23 cellular contexts compared by ENCODE assay signal in genomic region chr3:130975251-130975650, GRCh38. TPM values are rescaled to one million over a fixed set of nuclear protein-coding genes. Genes with fewer than 3 reads are reported as not detected.
DNase-seq lines count a peak whose midpoint lies in the region; ATAC-seq and TF ChIP-seq lines count a peak whose summit lies in the region.
"Had no signal": no experiment of that assay in that cellular context is flagged by ENCODE, and none has a peak within 500 bp of the region (broad histone marks: within the 10 kb centered on the region; RNA-seq: fewer than 3 reads in every experiment).

No MANE protein-coding gene starts in this region.

- DNase-seq in GM23338 (ENCODE audit: low spot score), result no peak
- DNase-seq in epithelial cell of esophagus (ENCODE audit: low read depth), result peak; percentile 96
- DNase-seq in nephron progenitor cell, result no peak
- no peak for DNase-seq in adrenal gland
- no peak for DNase-seq in germinal center (ENCODE audit: low spot score)
- DNase-seq: Calu3; CD8-positive, alpha-beta T cell; IMR-90; Karpas-422; MG63; NCI-H1048; NCI-H1436; NCI-H2029; NCI-H2171; NCI-H446 treated with DMSO at 0.1 percent for 48 hours; NCI-H69; Peyer's patch; SHP77 had no signal

- H3K36me3 ChIP-seq in GM23338 (ENCODE audit: insufficient read depth), result no peaks in the 10 kb centered on the region
- peaks cover 69% of the 10 kb centered on the region for H3K36me3 ChIP-seq in HUES64 (ENCODE audit: insufficient read depth, low read length)
- no peaks in the 10 kb centered on the region for H3K36me3 ChIP-seq in adrenal gland (replicated peaks in 1 of 2)

- peaks cover 30% of the 10 kb centered on the region for H3K36me3 Mint-ChIP-seq in GM23338 (ENCODE audit: low read depth)
- H3K36me3 Mint-ChIP-seq in nephron progenitor cell (ENCODE audit: low read depth), result peaks cover 38% of the 10 kb centered on the region

- no peak overlapping the region for H3K4me3 Mint-ChIP-seq in GM23338
- H3K4me3 Mint-ChIP-seq in nephron progenitor cell, result no peak overlapping the region
- H3K4me3 Mint-ChIP-seq: CD8-positive, alpha-beta T cell had no signal

- H3K9ac ChIP-seq in HUES64 (ENCODE audit: low read depth, low read length), result no peak overlapping the region
- H3K9ac ChIP-seq: BLaER1 treated with 17β-estradiol and CSF1 and Interleukin-3, amounts not matched to agents 10 nM and 100 nM had no signal

- H3K9me2 ChIP-seq in GM23338 (ENCODE audit: insufficient read depth), result no peaks in the 10 kb centered on the region

- TF ChIP-seq CTCF in GM23338 (conservative IDR thresholded peaks at IDR 0.05; ENCODE audit: low read depth in 2 of 2), result no peak
- TF ChIP-seq CTCF in epithelial cell of esophagus (IDR thresholded peaks at IDR 0.05; ENCODE audit: insufficient read depth, low read depth, low read length, missing control alignments), result no peak
- TF ChIP-seq CTCF in nephron progenitor cell (IDR thresholded peaks at IDR 0.05), result no peak
- TF ChIP-seq CTCF in adrenal gland (IDR thresholded peaks at IDR 0.05), result no peak

- intact Hi-C loops in adrenal gland (cut with DNase I), result no loop called here

- H3K9me3 ChIP-seq in HUES64 (ENCODE audit: insufficient read depth, low read depth, low read length) (no peaks in the 10 kb centered on the region), adrenal gland (replicated peaks in 1 of 3) (no peaks in the 10 kb centered on the region)
- H3K9me3 ChIP-seq: MG63, Peyer's patch had no signal

- H3K4me3 ChIP-seq in GM23338 (no peak overlapping the region), HUES64 (ENCODE audit: low read length) (no peak overlapping the region), epithelial cell of esophagus (ENCODE audit: low read length) (no peak overlapping the region), adrenal gland (no peak overlapping the region)
- H3K4me3 ChIP-seq: BLaER1 treated with 17β-estradiol and CSF1 and Interleukin-3, amounts not matched to agents 10 nM and 100 nM; GM12878; MG63; Peyer's patch; SK-N-MC had no signal

- H3K79me2 ChIP-seq in GM23338 (replicated peaks; ENCODE audit: insufficient read depth), result no peaks in the 10 kb centered on the region

- H3K27ac Mint-ChIP-seq in GM23338, result 0 out of 2 replicates have a peak overlapping the region, but pooled peaks have one; percentile 20
- peak overlapping the region; percentile 47 for H3K27ac Mint-ChIP-seq in nephron progenitor cell
- H3K27ac Mint-ChIP-seq: CD8-positive, alpha-beta T cell had no signal

- 0 out of 2 replicates have a peak, but pooled peaks cover 3% of the 10 kb centered on the region for H4K20me1 ChIP-seq in GM23338 (replicated peaks; ENCODE audit: insufficient read depth)
- H4K20me1 ChIP-seq: BLaER1 treated with 17β-estradiol and CSF1 and Interleukin-3, amounts not matched to agents 10 nM and 100 nM had no signal

- H3K4me2 ChIP-seq in GM23338, result no peak overlapping the region
- H3K4me2 ChIP-seq: BLaER1 treated with 17β-estradiol and CSF1 and Interleukin-3, amounts not matched to agents 10 nM and 100 nM had no signal

- no peak overlapping the region for H2AFZ ChIP-seq in GM23338

- H3F3A ChIP-seq in GM23338 (replicated peaks; ENCODE audit: low read depth), result no peaks in the 10 kb centered on the region

- ATAC-seq in GM23338 (peak; percentile 67), GM19023 (IDR thresholded peaks at IDR 0.05; ENCODE audit: unreplicated experiment) (no peak)
- ATAC-seq: CD8-positive, alpha-beta T cell; GM12878 had no signal

- H3K4me1 Mint-ChIP-seq in GM23338, result peaks cover 25% of the 10 kb centered on the region
- H3K4me1 Mint-ChIP-seq in nephron progenitor cell, result no peaks in the 10 kb centered on the region

- H3K27me3 Mint-ChIP-seq in GM23338 (ENCODE audit: insufficient read depth, low read depth, poor library complexity) (no peaks in the 10 kb centered on the region), nephron progenitor cell (ENCODE audit: low read depth, poor library complexity) (no peaks in the 10 kb centered on the region)

- H3K4me1 ChIP-seq in GM23338 (ENCODE audit: insufficient read depth) (peaks cover 4% of the 10 kb centered on the region), HUES64 (ENCODE audit: insufficient read depth, low read length) (peaks cover 3% of the 10 kb centered on the region; the same call in 1 of the 2 replicates), adrenal gland (replicated peaks in 1 of 2) (peaks cover 0 to 6% of the 10 kb centered on the region in 2 donors)
- H3K4me1 ChIP-seq: BLaER1 treated with 17β-estradiol and CSF1 and Interleukin-3, amounts not matched to agents 10 nM and 100 nM; Peyer's patch had no signal

- no peak for TF ChIP-seq POLR2A in adrenal gland (IDR thresholded peaks at IDR 0.05)

- WGBS in HUES64, result 84% methylated on average over 3 of the region's 3 CpGs
- 72 to 86% (median 84%) methylated on average over 3 of the region's 3 CpGs for WGBS in adrenal gland, 4 donors

- no peaks in the 10 kb centered on the region for H3K27me3 ChIP-seq in GM23338 (ENCODE audit: insufficient read depth)
- no peaks in the 10 kb centered on the region for H3K27me3 ChIP-seq in HUES64 (ENCODE audit: insufficient read depth, low read length)
- H3K27me3 ChIP-seq in adrenal gland, result no peaks in the 10 kb centered on the region
- H3K27me3 ChIP-seq: BLaER1 treated with 17β-estradiol and CSF1 and Interleukin-3, amounts not matched to agents 10 nM and 100 nM; MG63; Peyer's patch had no signal

- H3K9me3 Mint-ChIP-seq in GM23338 (no peaks in the 10 kb centered on the region), nephron progenitor cell (no peaks in the 10 kb centered on the region)
- H3K9me3 Mint-ChIP-seq: CD8-positive, alpha-beta T cell had no signal

- H3K27ac ChIP-seq in GM23338 (ENCODE audit: low read depth) (no peak overlapping the region), HUES64 (ENCODE audit: low read depth, low read length) (peak overlapping the region; percentile 25; the same call in 1 of the 2 replicates), adrenal gland (no peak overlapping the region)
- H3K27ac ChIP-seq: BLaER1 treated with 17β-estradiol and CSF1 and Interleukin-3, amounts not matched to agents 10 nM and 100 nM; Peyer's patch; SK-N-MC had no signal

TF ChIP-seq in GM23338, 12 proteins besides CTCF, POLR2A, EP300 and RAD21:
- TF ChIP-seq STAT1 (IDR thresholded peaks at IDR 0.05; ENCODE audit: unreplicated experiment), result no peak
- no peak for TF ChIP-seq REST (IDR thresholded peaks at IDR 0.05; ENCODE audit: unreplicated experiment)
- TF ChIP-seq ZNF331 (CRISPR knock-in tag; IDR thresholded peaks at IDR 0.05; ENCODE audit: low read depth), result no peak
- TF ChIP-seq EZH2 (IDR thresholded peaks at IDR 0.05; ENCODE audit: low read depth, unreplicated experiment), result no peak
TF ChIP-seq in GM23338: peak in this region for 0.

RNA-seq across cellular contexts. Expression of gene ASTE1, which starts 51.4 kb away (rescaled TPM):
- total RNA-seq in GM23338 (2014; rRNA removed; shearing (Covaris generic)), result 4.8 and 8.9 TPM in 2 replicates
- polyA plus RNA-seq in GM23338 (2016; fragmentation: Nextera tagmentation; extraction: Ambion mirVana) (3.9 and 4.9 TPM in 2 replicates), adrenal gland (1 to 10 TPM; 2.8 to 7.2 (median 3.1) TPM)
- polyA plus RNA-seq in HUES64 (2013, experiment 1 of 2), result 7.0 TPM
- polyA plus RNA-seq in HUES64 (2013, experiment 2 of 2), result 6.7 TPM
- total RNA-seq in adrenal gland, result 1 to 10 TPM; 1.8 to 8.3 (median 6.1) TPM

RNA-seq across cellular contexts. Expression of gene NEK11, which starts 51.4 kb away (rescaled TPM):
- 0.80 and 3.7 TPM in 2 replicates for total RNA-seq in GM23338 (2014; rRNA removed; shearing (Covaris generic))
- polyA plus RNA-seq in GM23338 (2016; fragmentation: Nextera tagmentation; extraction: Ambion mirVana) (1.1 TPM in 2 replicates), adrenal gland (1 to 10 TPM; 5.6 to 7.3 (median 6.8) TPM)
- 1.6 TPM for polyA plus RNA-seq in HUES64 (2013, experiment 1 of 2)
- 2.1 TPM for polyA plus RNA-seq in HUES64 (2013, experiment 2 of 2)
- total RNA-seq in adrenal gland, result 10 to 100 TPM in 4 of 8 donors, 1 to 10 TPM in 4; 5.2 to 19.8 (median 10.0) TPM
